In the genomic region with DNA sequence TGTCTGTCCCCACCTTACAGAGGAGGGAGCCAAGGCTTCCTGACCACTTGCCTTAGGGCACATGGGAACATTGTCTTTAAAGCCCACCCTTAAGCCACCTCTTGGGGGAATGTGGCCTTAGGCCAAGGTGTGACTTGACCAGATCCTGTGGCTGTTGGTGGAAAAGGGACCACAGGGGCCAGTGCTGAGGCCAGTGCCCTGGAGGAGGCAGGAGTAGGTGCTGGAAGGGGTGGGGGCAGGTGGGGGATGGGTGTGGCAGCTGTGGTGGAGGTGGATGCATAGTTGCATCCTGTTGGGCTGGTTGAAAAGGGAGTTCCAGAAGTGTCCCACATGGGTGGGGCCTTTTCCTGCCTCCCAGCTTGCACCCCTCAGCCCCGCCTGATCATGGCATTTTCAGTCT, we compare ENCODE assay signal across 8 cellular contexts. TPM values are rescaled to one million over a fixed set of nuclear protein-coding genes. Genes with fewer than 3 reads are reported as not detected.
DNase-seq lines count a peak whose midpoint lies in the region; ATAC-seq and TF ChIP-seq lines count a peak whose summit lies in the region.
"Had no signal": no experiment of that assay in that cellular context is flagged by ENCODE, and none has a peak within 500 bp of the region (broad histone marks: within the 10 kb centered on the region; RNA-seq: fewer than 3 reads in every experiment).

No MANE protein-coding gene starts in this region.

- TF ChIP-seq POLR2A in esophagus muscularis mucosa (IDR thresholded peaks at IDR 0.05; ENCODE audit: low read depth) (no peak), breast epithelium (IDR thresholded peaks at IDR 0.05) (no peak)

- TF ChIP-seq EP300 in esophagus muscularis mucosa (IDR thresholded peaks at IDR 0.05), result no peak

- no peaks in the 10 kb centered on the region for H3K27me3 ChIP-seq in H7 (ENCODE audit: control insufficient read depth, insufficient read depth, low read length)
- no peaks in the 10 kb centered on the region for H3K27me3 ChIP-seq in esophagus muscularis mucosa
- no peaks in the 10 kb centered on the region for H3K27me3 ChIP-seq in breast epithelium
- H3K27me3 ChIP-seq: cardiac muscle cell had no signal

- peak overlapping the region; percentile 25 for H3K4me3 Mint-ChIP-seq in stimulated activated effector memory CD8-positive, alpha-beta T cell treated with anti-CD3 and anti-CD28 coated beads, Interleukin-12 subunit alpha, Interleukin-12 subunit beta, amount 100 ng/mL, for 72 hours
- no peak overlapping the region for H3K4me3 Mint-ChIP-seq in nephron progenitor cell

- 83% methylated on average over 1 of the region's 1 CpG for WGBS in esophagus muscularis mucosa

- H3K4me1 ChIP-seq in esophagus muscularis mucosa, result peaks cover 59 to 69% (median 67%) of the 10 kb centered on the region in 4 donors
- peaks cover 2 to 8% of the 10 kb centered on the region in 2 donors for H3K4me1 ChIP-seq in breast epithelium

- no peak for ATAC-seq in stimulated activated effector memory CD8-positive, alpha-beta T cell treated with anti-CD3 and anti-CD28 coated beads, Interleukin-12 subunit alpha, Interleukin-12 subunit beta, amount 100 ng/mL, for 72 hours

- TF ChIP-seq CTCF in esophagus muscularis mucosa (IDR thresholded peaks at IDR 0.05) (no peak), breast epithelium (IDR thresholded peaks at IDR 0.05) (no peak), nephron progenitor cell (IDR thresholded peaks at IDR 0.05) (no peak)

- H3K27me3 Mint-ChIP-seq in nephron progenitor cell (ENCODE audit: low read depth, poor library complexity), result no peaks in the 10 kb centered on the region

- H3K27ac ChIP-seq in esophagus muscularis mucosa (replicated peaks in 1 of 4), result peak overlapping the region; percentile 40 to 49 (median 41)
- peak overlapping the region in 1 of 2 donors; percentile 53 for H3K27ac ChIP-seq in breast epithelium
- H3K27ac ChIP-seq: cardiac muscle cell had no signal

- peak overlapping the region; percentile 95 for H3K27ac Mint-ChIP-seq in stimulated activated effector memory CD8-positive, alpha-beta T cell treated with anti-CD3 and anti-CD28 coated beads, Interleukin-12 subunit alpha, Interleukin-12 subunit beta, amount 100 ng/mL, for 72 hours
- no peak overlapping the region for H3K27ac Mint-ChIP-seq in nephron progenitor cell

- no peaks in the 10 kb centered on the region for H3K9me3 Mint-ChIP-seq in stimulated activated effector memory CD8-positive, alpha-beta T cell treated with anti-CD3 and anti-CD28 coated beads, Interleukin-12 subunit alpha, Interleukin-12 subunit beta, amount 100 ng/mL, for 72 hours
- no peaks in the 10 kb centered on the region for H3K9me3 Mint-ChIP-seq in nephron progenitor cell

- peaks cover 74% of the 10 kb centered on the region for H3K4me1 Mint-ChIP-seq in stimulated activated effector memory CD8-positive, alpha-beta T cell treated with anti-CD3 and anti-CD28 coated beads, Interleukin-12 subunit alpha, Interleukin-12 subunit beta, amount 100 ng/mL, for 72 hours
- peaks cover 37% of the 10 kb centered on the region for H3K4me1 Mint-ChIP-seq in nephron progenitor cell

- peak; percentile 55 for DNase-seq in H7
- peak; percentile 12 for DNase-seq in T-helper 22 cell (ENCODE audit: low read depth)
- DNase-seq in esophagus muscularis mucosa (ENCODE audit: extremely low spot score), result no peak
- no peak for DNase-seq in stimulated activated effector memory CD8-positive, alpha-beta T cell treated with anti-CD3 and anti-CD28 coated beads, Interleukin-12 subunit alpha, Interleukin-12 subunit beta, amount 100 ng/mL, for 72 hours (ENCODE audit: low spot score in 2 of 2)
- DNase-seq in breast epithelium (ENCODE audit: low spot score in 2 of 2), result no peak
- DNase-seq in nephron progenitor cell, result no peak
- DNase-seq in activated CD8-positive, alpha-beta memory T cell treated with anti-CD3 and anti-CD28 coated beads, Interleukin-2, amount 50 U/mL, for 4 hours, result no peak

- peaks cover 54% of the 10 kb centered on the region for H3K36me3 Mint-ChIP-seq in stimulated activated effector memory CD8-positive, alpha-beta T cell treated with anti-CD3 and anti-CD28 coated beads, Interleukin-12 subunit alpha, Interleukin-12 subunit beta, amount 100 ng/mL, for 72 hours
- peaks cover 19% of the 10 kb centered on the region for H3K36me3 Mint-ChIP-seq in nephron progenitor cell (ENCODE audit: low read depth)

- H3K36me3 ChIP-seq in H7 (replicated peaks; ENCODE audit: control insufficient read depth, insufficient read depth, low read length) (peaks cover 5% of the 10 kb centered on the region), esophagus muscularis mucosa (peaks cover 0 to 33% (median 25%) of the 10 kb centered on the region in 4 donors), breast epithelium (no peaks in the 10 kb centered on the region)
- H3K36me3 ChIP-seq: cardiac muscle cell had no signal

- intact Hi-C loops in esophagus muscularis mucosa (cut with DNase I), result no loop called here
- intact Hi-C loops in breast epithelium (cut with DNase I; ENCODE audit: low total_unique reads), result loop anchor here (10.0 kb wide), 1 partner anchor 48 kb away; the partner anchor contains the start of gene DNM2

- no peaks in the 10 kb centered on the region for H3K9me3 ChIP-seq in esophagus muscularis mucosa
- H3K9me3 ChIP-seq in breast epithelium, result no peaks in the 10 kb centered on the region

- H3K4me3 ChIP-seq in H7 (ENCODE audit: insufficient read depth, low read depth, low read length) (no peak overlapping the region), esophagus muscularis mucosa (no peak overlapping the region), breast epithelium (no peak overlapping the region)
- H3K4me3 ChIP-seq: cardiac muscle cell had no signal

RNA-seq across cellular contexts. Expression of gene DNM2, which starts 44.8 kb away (rescaled TPM):
- total RNA-seq in H7 (2014; rRNA removed; shearing (Covaris generic)), result 77.6 and 89.9 TPM in 2 replicates
- total RNA-seq in esophagus muscularis mucosa, result 100 to 1,000 TPM in 1 of 4 donors, 10 to 100 TPM in 3; 73.6 to 115 (median 93.7) TPM
- 10 to 100 TPM; 83.1 to 98.6 (median 84.5) TPM for total RNA-seq in breast epithelium

Comparison
In these comparisons a context has a peak if more than half of its experiments do, and no peak if none do; other contexts are left out.
1. DNase-seq: peak in H7 (single experiment) and T-helper 22 cell (single experiment); none in esophagus muscularis mucosa (single experiment), stimulated activated effector memory CD8-positive, alpha-beta T cell treated with anti-CD3 and anti-CD28 coated beads, Interleukin-12 subunit alpha, Interleukin-12 subunit beta, amount 100 ng/mL, for 72 hours (0 of 2), breast epithelium (0 of 2), nephron progenitor cell (single experiment) and activated CD8-positive, alpha-beta memory T cell treated with anti-CD3 and anti-CD28 coated beads, Interleukin-2, amount 50 U/mL, for 4 hours (single experiment).